In genomic region chr9:88789785-88790184, GRCh38 we compare ENCODE assay signal across 19 cellular contexts.
A peak's percentile ranks its signal among the peaks of the same experiment; 100 is the strongest.
DNase-seq lines count a peak whose midpoint lies in the region; ATAC-seq and TF ChIP-seq lines count a peak whose summit lies in the region.
"Had no signal": no experiment of that assay in that cellular context is flagged by ENCODE, and none has a peak within 500 bp of the region (broad histone marks: within the 10 kb centered on the region; RNA-seq: fewer than 3 reads in every experiment).

No MANE protein-coding gene starts in this region.

- POLR2A ChIA-PET in RWPE1 (lab: Yijun Ruan, JAX; ENCODE audit: low non-redundant PET): no interaction called here

- H3K9me3 Mint-ChIP-seq in activated naive CD8-positive, alpha-beta T cell treated with anti-CD3 and anti-CD28 coated beads, Interleukin-2, amount 50 U/mL, for 24 hours: no peaks in the 10 kb centered on the region
- no peaks in the 10 kb centered on the region for H3K9me3 Mint-ChIP-seq in activated naive CD8-positive, alpha-beta T cell treated with anti-CD3 and anti-CD28 coated beads for 36 hours
- H3K9me3 Mint-ChIP-seq: activated CD4-positive, alpha-beta T cell treated with anti-CD3 and anti-CD28 coated beads, Interleukin-2, amount 10 ng/mL, durations not matched to agents 24 days and 14 days; CD8-positive, alpha-beta T cell; type B pancreatic cell had no signal

- no peak for DNase-seq in activated naive CD8-positive, alpha-beta T cell treated with anti-CD3 and anti-CD28 coated beads, Interleukin-2, amount 50 U/mL, for 24 hours
- no peak for DNase-seq in activated naive CD8-positive, alpha-beta T cell treated with anti-CD3 and anti-CD28 coated beads for 36 hours
- peak; percentile 85 for DNase-seq in RWPE1 (ENCODE audit: low spot score)
- peak; percentile 72 for DNase-seq in fibroblast of mammary gland (ENCODE audit: low read depth)
- peak; percentile 28 for DNase-seq in stromal cell of bone marrow (ENCODE audit: low read depth)
- no peak for DNase-seq in SHP77 treated with DMSO at 0.1 percent for 48 hours (lab: John Stamatoyannopoulos, UW)
- DNase-seq in NCI-H526 treated with DMSO at 0.1 percent for 48 hours (lab: John Stamatoyannopoulos, UW): no peak
- DNase-seq: activated CD4-positive, alpha-beta T cell treated with anti-CD3 and anti-CD28 coated beads, Interleukin-2, amount 10 ng/mL, durations not matched to agents 24 days and 14 days; activated CD8-positive, alpha-beta memory T cell treated with anti-CD3 and anti-CD28 coated beads, Interleukin-2, amount 50 U/mL, for 48 hours; activated naive CD8-positive, alpha-beta T cell treated with anti-CD3 and anti-CD28 coated beads, Interleukin-2, amount 10 ng/mL, durations not matched to agents 7 days and 5 days; CD8-positive, alpha-beta T cell; central memory CD4-positive, alpha-beta T cell; DMS79; NCI-H187; NCI-H446; stimulated activated naive CD4-positive, alpha-beta T cell had no signal

- H3K4me3 ChIP-seq in fibroblast of mammary gland (ENCODE audit: control insufficient read depth, low read depth, low read length): no peak overlapping the region
- H3K4me3 ChIP-seq: right atrium auricular region had no signal

- peak; percentile 55 for ATAC-seq in activated naive CD8-positive, alpha-beta T cell treated with anti-CD3 and anti-CD28 coated beads, Interleukin-2, amount 50 U/mL, for 24 hours
- no peak for ATAC-seq in GM18867 (IDR thresholded peaks at IDR 0.05; ENCODE audit: unreplicated experiment)
- ATAC-seq: CD8-positive, alpha-beta T cell had no signal

- H3K27ac Mint-ChIP-seq in activated naive CD8-positive, alpha-beta T cell treated with anti-CD3 and anti-CD28 coated beads, Interleukin-2, amount 50 U/mL, for 24 hours: no peak overlapping the region
- no peak overlapping the region for H3K27ac Mint-ChIP-seq in activated naive CD8-positive, alpha-beta T cell treated with anti-CD3 and anti-CD28 coated beads for 36 hours
- H3K27ac Mint-ChIP-seq: activated CD4-positive, alpha-beta T cell treated with anti-CD3 and anti-CD28 coated beads, Interleukin-2, amount 10 ng/mL, durations not matched to agents 24 days and 14 days; activated naive CD8-positive, alpha-beta T cell treated with anti-CD3 and anti-CD28 coated beads, Interleukin-2, amount 10 ng/mL, durations not matched to agents 7 days and 5 days; CD8-positive, alpha-beta T cell; type B pancreatic cell had no signal

- H3K4me3 Mint-ChIP-seq in activated naive CD8-positive, alpha-beta T cell treated with anti-CD3 and anti-CD28 coated beads, Interleukin-2, amount 50 U/mL, for 24 hours: no peak overlapping the region
- no peak overlapping the region for H3K4me3 Mint-ChIP-seq in activated naive CD8-positive, alpha-beta T cell treated with anti-CD3 and anti-CD28 coated beads for 36 hours
- H3K4me3 Mint-ChIP-seq: activated CD4-positive, alpha-beta T cell treated with anti-CD3 and anti-CD28 coated beads, Interleukin-2, amount 10 ng/mL, durations not matched to agents 24 days and 14 days; activated naive CD8-positive, alpha-beta T cell treated with anti-CD3 and anti-CD28 coated beads, Interleukin-2, amount 10 ng/mL, durations not matched to agents 7 days and 5 days; CD8-positive, alpha-beta T cell; type B pancreatic cell had no signal

- H3K4me1 Mint-ChIP-seq in activated naive CD8-positive, alpha-beta T cell treated with anti-CD3 and anti-CD28 coated beads, Interleukin-2, amount 50 U/mL, for 24 hours: peaks cover 20% of the 10 kb centered on the region
- peaks cover 11% of the 10 kb centered on the region for H3K4me1 Mint-ChIP-seq in activated naive CD8-positive, alpha-beta T cell treated with anti-CD3 and anti-CD28 coated beads for 36 hours
- H3K4me1 Mint-ChIP-seq: activated CD4-positive, alpha-beta T cell treated with anti-CD3 and anti-CD28 coated beads, Interleukin-2, amount 10 ng/mL, durations not matched to agents 24 days and 14 days had no signal

- no peaks in the 10 kb centered on the region for H3K36me3 Mint-ChIP-seq in activated naive CD8-positive, alpha-beta T cell treated with anti-CD3 and anti-CD28 coated beads, Interleukin-2, amount 50 U/mL, for 24 hours (ENCODE audit: low read depth)
- no peaks in the 10 kb centered on the region for H3K36me3 Mint-ChIP-seq in activated naive CD8-positive, alpha-beta T cell treated with anti-CD3 and anti-CD28 coated beads for 36 hours
- H3K36me3 Mint-ChIP-seq: activated naive CD8-positive, alpha-beta T cell treated with anti-CD3 and anti-CD28 coated beads, Interleukin-2, amount 10 ng/mL, durations not matched to agents 7 days and 5 days; CD8-positive, alpha-beta T cell; type B pancreatic cell had no signal

- H3K27ac ChIP-seq in RWPE1: no peak overlapping the region
- H3K27ac ChIP-seq: right atrium auricular region had no signal

- TF ChIP-seq CTCF in RWPE1 (conservative IDR thresholded peaks at IDR 0.05; ENCODE audit: low read depth): no peak
- no peak for TF ChIP-seq CTCF in fibroblast of mammary gland (conservative IDR thresholded peaks at IDR 0.05; ENCODE audit: control insufficient read depth, insufficient read depth, low read depth, low read length)

- CTCF ChIA-PET in RWPE1 (lab: Yijun Ruan, JAX): no interaction called here

- peaks cover 9% of the 10 kb centered on the region for H3K27me3 Mint-ChIP-seq in activated naive CD8-positive, alpha-beta T cell treated with anti-CD3 and anti-CD28 coated beads, Interleukin-2, amount 50 U/mL, for 24 hours
- H3K27me3 Mint-ChIP-seq in activated naive CD8-positive, alpha-beta T cell treated with anti-CD3 and anti-CD28 coated beads for 36 hours: peaks cover 4% of the 10 kb centered on the region
- H3K27me3 Mint-ChIP-seq: activated CD4-positive, alpha-beta T cell treated with anti-CD3 and anti-CD28 coated beads, Interleukin-2, amount 10 ng/mL, durations not matched to agents 24 days and 14 days had no signal

Comparison
In these comparisons a context has a peak if more than half of its experiments do, and no peak if none do; other contexts are left out.
1. DNase-seq: peak in RWPE1 (single experiment), fibroblast of mammary gland (single experiment) and stromal cell of bone marrow (single experiment); none in activated naive CD8-positive, alpha-beta T cell treated with anti-CD3 and anti-CD28 coated beads, Interleukin-2, amount 50 U/mL, for 24 hours (single experiment), activated naive CD8-positive, alpha-beta T cell treated with anti-CD3 and anti-CD28 coated beads for 36 hours (single experiment), SHP77 treated with DMSO at 0.1 percent for 48 hours (single experiment) and NCI-H526 treated with DMSO at 0.1 percent for 48 hours (single experiment).